8 cellular contexts compared by ENCODE assay signal in genomic region chr14:54566410-54567223, GRCh38. TPM values are rescaled to one million over a fixed set of nuclear protein-coding genes. Genes with fewer than 3 reads are reported as not detected.
DNase-seq lines count a peak whose midpoint lies in the region; ATAC-seq, FAIRE-seq and TF ChIP-seq lines count a peak whose summit lies in the region.

TSS of gene SAMD4A (plus strand) at chr14:54567128. CDS start at chr14:54567917, 789 bp downstream.

- TF ChIP-seq CTCF in VCaP (conservative IDR thresholded peaks at IDR 0.05) (peak; percentile 36), breast epithelium (IDR thresholded peaks at IDR 0.05) (peak in 2 of 3 donors; percentile 2 to 28)

- ATAC-seq in HG02610 (IDR thresholded peaks at IDR 0.05; ENCODE audit: unreplicated experiment): peak; percentile 33

- H3K27me3 ChIP-seq in breast epithelium: no peaks in the 10 kb centered on the region

- peak within 1 kb of the TSS; percentile 92 for H3K27ac ChIP-seq in VCaP
- H3K27ac ChIP-seq in breast epithelium: peak within 1 kb of the TSS; percentile 97 to 100

- no peaks in the 10 kb centered on the region for H3K4me1 ChIP-seq in breast epithelium

- intact Hi-C loops in breast epithelium (cut with DNase I; ENCODE audit: low total_unique reads): loop anchor here (5.0 to 10.0 kb wide), 2 partner anchors 118 to 206 kb away; no protein-coding TSS in a partner anchor

- peak within 1 kb of the TSS; percentile 70 to 91 (median 78) for H3K4me3 ChIP-seq in breast epithelium
- H3K4me3 ChIP-seq in iPS-18c (ENCODE audit: insufficient read depth, low read depth, low read length): peak within 1 kb of the TSS; percentile 73
- H3K4me3 ChIP-seq in skeletal muscle cell (ENCODE audit: low read depth, low read length): peak within 1 kb of the TSS; percentile 68

- H3K36me3 ChIP-seq in breast epithelium: no peaks in the 10 kb centered on the region

- TF ChIP-seq POLR2A in GM12891 (IDR thresholded peaks at IDR 0.05; ENCODE audit: low read depth, low read length) (no peak), breast epithelium (IDR thresholded peaks at IDR 0.05) (no peak)

- no peaks in the 10 kb centered on the region for H3K9me3 ChIP-seq in breast epithelium
- no peaks in the 10 kb centered on the region for H3K9me3 ChIP-seq in iPS-18c (ENCODE audit: control insufficient read depth, insufficient read depth, low read length)

- FAIRE-seq in GM12891 (lab: Jason Lieb, UNC): peak; percentile 90

- DNase-seq in GM12891 (ENCODE audit: insufficient read length, low spot score) (peak; percentile 53), NCI-H1105 (lab: John Stamatoyannopoulos, UW) (peak; percentile 29), breast epithelium (ENCODE audit: low spot score in 2 of 2) (peak; percentile 68), skeletal muscle cell (ENCODE audit: low read depth) (peak; percentile 65), NCI-H1436 (lab: John Stamatoyannopoulos, UW) (no peak)

TF ChIP-seq in GM12891, 5 proteins besides CTCF, POLR2A, EP300 and RAD21:
- TF ChIP-seq TAF1 (IDR thresholded peaks at IDR 0.05; ENCODE audit: low read depth, low read length): no peak
- TF ChIP-seq PAX5 (IDR thresholded peaks at IDR 0.05; ENCODE audit: insufficient read depth, low read length, severe bottlenecking): no peak
- TF ChIP-seq POLR2AphosphoS5 (IDR thresholded peaks at IDR 0.05; ENCODE audit: low read depth, low read length): no peak
- no peak for TF ChIP-seq POU2F2 (IDR thresholded peaks at IDR 0.05; ENCODE audit: low read depth, low read length)
- TF ChIP-seq SPI1 (IDR thresholded peaks at IDR 0.05; ENCODE audit: low read depth, low read length): 0 out of 2 replicates have a peak, but pooled peaks have one; percentile 4

RNA-seq across cellular contexts. Expression of gene SAMD4A, which starts in this region (rescaled TPM):
- polyA plus RNA-seq in GM12891 (2012; ENCODE audit: low read depth, missing spikeins): 2.1 TPM
- 10 to 100 TPM; 28.5 to 44.6 (median 36.2) TPM for total RNA-seq in breast epithelium
